11 cellular contexts compared by ENCODE assay signal in genomic region chr10:17144757-17145156, GRCh38. TPM values are rescaled to one million over a fixed set of nuclear protein-coding genes. Genes with fewer than 3 reads are reported as not detected.
DNase-seq lines count a peak whose midpoint lies in the region; ATAC-seq, FAIRE-seq and TF ChIP-seq lines count a peak whose summit lies in the region.
"Had no signal": no experiment of that assay in that cellular context is flagged by ENCODE, and none has a peak within 500 bp of the region (broad histone marks: within the 10 kb centered on the region; RNA-seq: fewer than 3 reads in every experiment).

No MANE protein-coding gene starts in this region.

- in situ Hi-C loops in GM23248 (cut with MboI): no loop called here

- TF ChIP-seq CTCF in bronchial epithelial cell (IDR thresholded peaks at IDR 0.05; ENCODE audit: insufficient read depth, low read length, severe bottlenecking) (no peak), suprapubic skin (IDR thresholded peaks at IDR 0.05) (no peak)

- H3K36me3 ChIP-seq in GM23248 (ENCODE audit: low read depth): no peaks in the 10 kb centered on the region
- no peaks in the 10 kb centered on the region for H3K36me3 ChIP-seq in bronchial epithelial cell (ENCODE audit: control insufficient read depth, insufficient read depth, low read length)
- no peaks in the 10 kb centered on the region for H3K36me3 ChIP-seq in suprapubic skin

- H4K20me1 ChIP-seq in GM23248 (ENCODE audit: insufficient read depth): no peaks in the 10 kb centered on the region

- no peak overlapping the region for H3K4me2 ChIP-seq in GM23248 (ENCODE audit: unreplicated experiment)

- no peaks in the 10 kb centered on the region for H3F3A ChIP-seq in GM23248 (ENCODE audit: insufficient read depth)

- H3K9me2 ChIP-seq in GM23248 (ENCODE audit: insufficient read depth): no peaks in the 10 kb centered on the region

- FAIRE-seq in bronchial epithelial cell (lab: Jason Lieb, UNC): no peak
- FAIRE-seq: H1, kidney, TTC549 had no signal

- H3K9ac ChIP-seq in GM23248: no peak overlapping the region

- no peak for TF ChIP-seq POLR2A in suprapubic skin (IDR thresholded peaks at IDR 0.05)

- DNase-seq in GM23248 (peak; percentile 41), bronchial epithelial cell (ENCODE audit: low read depth) (peak; percentile 65), glomerular visceral epithelial cell (ENCODE audit: extremely low spot score) (no peak), suprapubic skin (ENCODE audit: low spot score in 2 of 2) (no peak)
- DNase-seq in activated CD4-positive, alpha-beta T cell treated with anti-CD3 and anti-CD28 coated beads for 4 hours: peak; percentile 33 to 42
- DNase-seq in stimulated activated CD8-positive, alpha-beta memory T cell treated with anti-CD3 and anti-CD28 coated beads, Interleukin-2, amount 100 ng/mL, for 48 hours (ENCODE audit: low read depth in 2 of 2): peak; percentile 22 to 34
- DNase-seq: dorsolateral prefrontal cortex, kidney had no signal

- H3K27ac ChIP-seq in GM23248 (no peak overlapping the region), suprapubic skin (no peak overlapping the region)
- H3K27ac ChIP-seq: dorsolateral prefrontal cortex had no signal

- ATAC-seq in HG03342 (IDR thresholded peaks at IDR 0.05; ENCODE audit: unreplicated experiment): no peak

- 77 to 82% methylated on average over 5 of the region's 5 CpGs for WGBS in GM23248 (ENCODE audit: low coverage in 1 of 2, low lambda C conversion rate in 2 of 2, missing lambda C conversion rate in 2 of 2), 2 experiments
- 82% methylated on average over 5 of the region's 5 CpGs for WGBS in suprapubic skin

- H3K4me1 ChIP-seq in GM23248 (ENCODE audit: insufficient read depth): no peaks in the 10 kb centered on the region
- no peaks in the 10 kb centered on the region for H3K4me1 ChIP-seq in suprapubic skin

- H3K79me2 ChIP-seq in GM23248 (ENCODE audit: insufficient read depth): no peaks in the 10 kb centered on the region

- H3K4me3 ChIP-seq in GM23248 (no peak overlapping the region), bronchial epithelial cell (ENCODE audit: low read depth, low read length) (no peak overlapping the region), suprapubic skin (no peak overlapping the region)
- H3K4me3 ChIP-seq: dorsolateral prefrontal cortex had no signal

- H3K9me3 ChIP-seq in GM23248 (ENCODE audit: low read depth) (no peaks in the 10 kb centered on the region), suprapubic skin (no peaks in the 10 kb centered on the region)

- no peak for TF ChIP-seq EP300 in suprapubic skin (IDR thresholded peaks at IDR 0.05)

- no peak overlapping the region for H2AFZ ChIP-seq in GM23248

- H3K27me3 ChIP-seq in GM23248 (replicated peaks; ENCODE audit: insufficient read depth) (no peaks in the 10 kb centered on the region), bronchial epithelial cell (ENCODE audit: control insufficient read depth, insufficient read depth, low read length) (no peaks in the 10 kb centered on the region), suprapubic skin (no peaks in the 10 kb centered on the region)

RNA-seq across cellular contexts. Expression of gene CUBN, which starts 15.1 kb away (rescaled TPM):
- total RNA-seq in GM23248 (2014; rRNA removed; shearing (Covaris generic)): 0.65 and 2.8 TPM in 2 replicates
- 0.23 and 0.41 TPM in 2 replicates for polyA plus RNA-seq in GM23248 (2016; fragmentation: Nextera tagmentation; extraction: Ambion mirVana)
- total RNA-seq in bronchial epithelial cell (0.26 and 0.53 TPM in 2 replicates), suprapubic skin (1 to 10 TPM; 1.1 to 8.4 (median 1.2) TPM)

RNA-seq across cellular contexts. Expression of gene TRDMT1, which starts 56.7 kb away (rescaled TPM):
- total RNA-seq in GM23248 (2014; rRNA removed; shearing (Covaris generic)): 4.4 and 13.0 TPM in 2 replicates
- 4.3 and 7.2 TPM in 2 replicates for polyA plus RNA-seq in GM23248 (2016; fragmentation: Nextera tagmentation; extraction: Ambion mirVana)
- total RNA-seq in bronchial epithelial cell (1.3 and 1.4 TPM in 2 replicates), suprapubic skin (1 to 10 TPM; 2.7 to 9.4 (median 4.0) TPM)

Comparison
In these comparisons a context has a peak if more than half of its experiments do, and no peak if none do; other contexts are left out.
1. DNase-seq: peak in GM23248 (single experiment), activated CD4-positive, alpha-beta T cell treated with anti-CD3 and anti-CD28 coated beads for 4 hours (2 of 2), bronchial epithelial cell (single experiment) and stimulated activated CD8-positive, alpha-beta memory T cell treated with anti-CD3 and anti-CD28 coated beads, Interleukin-2, amount 100 ng/mL, for 48 hours (2 of 2); none in glomerular visceral epithelial cell (single experiment) and suprapubic skin (0 of 2).